Comparison of ENCODE assay signal across 8 cellular contexts in the genomic region with DNA sequence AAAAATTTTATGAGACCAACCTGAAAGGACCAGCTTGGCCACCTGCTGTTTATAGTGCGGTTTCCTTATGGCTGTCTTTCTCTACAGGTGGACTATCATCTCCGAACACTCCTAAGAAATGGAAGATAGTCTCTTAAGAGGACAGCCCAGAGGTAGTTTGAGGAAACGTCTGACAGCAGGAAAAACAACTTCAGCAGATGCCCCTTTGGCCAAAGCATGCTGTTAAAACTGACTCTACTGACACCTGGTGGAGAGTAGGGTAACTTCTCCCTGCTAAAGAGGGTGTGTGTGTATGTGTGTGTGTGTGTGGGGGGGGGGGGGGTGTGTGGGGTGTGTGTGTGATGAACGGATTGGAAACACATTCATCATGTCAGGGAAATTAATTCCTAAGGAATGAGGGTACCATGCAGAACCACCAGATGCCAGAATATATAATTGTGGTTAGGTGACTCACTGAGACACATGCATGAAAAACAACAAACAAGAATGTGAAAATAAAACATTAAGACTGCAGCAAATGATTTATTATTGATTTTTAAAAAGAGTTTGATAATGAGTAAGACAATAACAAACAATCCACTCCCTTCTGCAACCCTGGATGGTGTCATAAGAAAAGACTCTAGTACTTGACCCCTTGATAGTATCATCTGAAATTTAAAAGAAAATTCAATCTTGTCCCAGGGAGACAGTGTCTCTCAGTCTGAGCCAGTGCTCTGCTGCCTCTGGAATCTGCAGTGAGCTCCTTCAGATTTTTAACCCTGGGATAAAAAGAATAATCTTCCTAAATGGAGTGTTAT.
DNase-seq lines count a peak whose midpoint lies in the region; ATAC-seq and TF ChIP-seq lines count a peak whose summit lies in the region.

No MANE protein-coding gene starts in this region.

- H3K4me3 ChIP-seq in DOHH2 (ENCODE audit: low read length), result no peak overlapping the region
- H3K4me3 ChIP-seq in trophoblast cell (ENCODE audit: low read depth, low read length), result no peak overlapping the region
- H3K4me3 ChIP-seq in effector memory CD4-positive, alpha-beta T cell (ENCODE audit: insufficient read depth, low read depth, low read length, poor library complexity, severe bottlenecking), result no peak overlapping the region

- H4K20me1 ChIP-seq in DOHH2 (ENCODE audit: control insufficient read depth, insufficient read depth, low read depth, low read length), result no peaks in the 10 kb centered on the region

- no peak overlapping the region for H3K9ac ChIP-seq in trophoblast cell (ENCODE audit: low read length)

- ATAC-seq in GM19328 (IDR thresholded peaks at IDR 0.05; ENCODE audit: unreplicated experiment) (peak; percentile 87), HG03196 (IDR thresholded peaks at IDR 0.05; ENCODE audit: unreplicated experiment) (peak; percentile 89)
- ATAC-seq in activated naive CD4-positive, alpha-beta T cell treated with anti-CD3 and anti-CD28 coated beads, Interleukin-2, amount 50 U/mL, for 72 hours, result peak; percentile 69 to 73

- H3K27ac ChIP-seq in DOHH2 (ENCODE audit: low read depth, low read length) (no peak overlapping the region), trophoblast cell (ENCODE audit: low read depth, low read length) (peak overlapping the region; percentile 52)
- H3K27ac ChIP-seq in effector memory CD4-positive, alpha-beta T cell (ENCODE audit: insufficient read depth, low read length, poor library complexity, severe bottlenecking), result no peak overlapping the region

- H3K4ac ChIP-seq in trophoblast cell (ENCODE audit: low read depth, low read length), result no peak overlapping the region

- no peak overlapping the region for H2BK12ac ChIP-seq in trophoblast cell (ENCODE audit: low read length)

- no peak overlapping the region for H3K27ac Mint-ChIP-seq in activated naive CD4-positive, alpha-beta T cell treated with anti-CD3 and anti-CD28 coated beads, Interleukin-2, amount 50 U/mL, for 72 hours

- H3K36me3 Mint-ChIP-seq in activated naive CD4-positive, alpha-beta T cell treated with anti-CD3 and anti-CD28 coated beads, Interleukin-2, amount 50 U/mL, for 72 hours, result no peaks in the 10 kb centered on the region

- no peak overlapping the region for H4K8ac ChIP-seq in trophoblast cell (ENCODE audit: low read depth, low read length)

- H3K18ac ChIP-seq in trophoblast cell (ENCODE audit: low read length), result no peak overlapping the region

- DNase-seq in NCI-H460 (ENCODE audit: extremely low read depth, low read depth) (peak; percentile 57), head of caudate nucleus (peak in 30 of 42 donors; percentile 21 to 84 (median 54)), trophoblast cell (peak; percentile 19 to 78)
- DNase-seq in activated naive CD4-positive, alpha-beta T cell treated with anti-CD3 and anti-CD28 coated beads, Interleukin-2, amount 50 U/mL, for 72 hours (ENCODE audit: low spot score in 2 of 2), result peak in 1 of 2 donors; percentile 45
- no peak for DNase-seq in effector memory CD4-positive, alpha-beta T cell

- H3K4me1 ChIP-seq in DOHH2 (ENCODE audit: control insufficient read depth, low read length) (no peaks in the 10 kb centered on the region), trophoblast cell (ENCODE audit: control insufficient read depth in 1 of 2, insufficient read depth in 2 of 2, low read length in 2 of 2) (peaks cover 9 to 10% of the 10 kb centered on the region in 2 experiments)
- H3K4me1 ChIP-seq in effector memory CD4-positive, alpha-beta T cell (ENCODE audit: control insufficient read depth, insufficient read depth, low read length, poor library complexity, severe bottlenecking), result no peaks in the 10 kb centered on the region

- H3K9me2 ChIP-seq in DOHH2 (replicated peaks; ENCODE audit: control insufficient read depth, low read length), result no peaks in the 10 kb centered on the region

- intact Hi-C loops in head of caudate nucleus (cut with DNase I), result loop anchor here (5.0 kb wide), 1 partner anchor 56 kb away; no protein-coding TSS in a partner anchor

- no peaks in the 10 kb centered on the region for H3F3A ChIP-seq in DOHH2 (ENCODE audit: control insufficient read depth, insufficient read depth)

- H2AFZ ChIP-seq in trophoblast cell (ENCODE audit: insufficient read depth, low read length, poor library complexity), result no peak overlapping the region

- H3K23ac ChIP-seq in trophoblast cell (ENCODE audit: low read length), result no peak overlapping the region

- TF ChIP-seq CTCF in DOHH2 (IDR thresholded peaks at IDR 0.05; ENCODE audit: low read depth, low read length, poor library complexity, severe bottlenecking), result peak; percentile 80

- H3K14ac ChIP-seq in trophoblast cell (ENCODE audit: low read length), result no peak overlapping the region

- H3K9me3 Mint-ChIP-seq in activated naive CD4-positive, alpha-beta T cell treated with anti-CD3 and anti-CD28 coated beads, Interleukin-2, amount 50 U/mL, for 72 hours, result no peaks in the 10 kb centered on the region

- H2BK120ac ChIP-seq in trophoblast cell (ENCODE audit: insufficient read depth, low read length, poor library complexity), result no peak overlapping the region

- H3K36me3 ChIP-seq in DOHH2 (ENCODE audit: control insufficient read depth, low read length) (no peaks in the 10 kb centered on the region), trophoblast cell (ENCODE audit: control insufficient read depth in 1 of 2, insufficient read depth in 2 of 2, low read length in 2 of 2) (peaks cover 0 to 3% of the 10 kb centered on the region in 2 experiments)
- H3K36me3 ChIP-seq in effector memory CD4-positive, alpha-beta T cell (ENCODE audit: control insufficient read depth, insufficient read depth, low read length), result no peaks in the 10 kb centered on the region

- WGBS in trophoblast cell (ENCODE audit: extremely low coverage, insufficient coverage, insufficient read length), result no CpG with 5 or more reads among the region's 4 CpGs

- H3K4me2 ChIP-seq in DOHH2 (ENCODE audit: low read length) (no peak overlapping the region), trophoblast cell (ENCODE audit: low read length) (no peak overlapping the region)

- no peaks in the 10 kb centered on the region for H3K9me3 ChIP-seq in DOHH2 (ENCODE audit: control insufficient read depth, insufficient read depth, low read length)
- H3K9me3 ChIP-seq in trophoblast cell (ENCODE audit: insufficient read depth, low read depth, low read length), result no peaks in the 10 kb centered on the region
- H3K9me3 ChIP-seq in effector memory CD4-positive, alpha-beta T cell (ENCODE audit: control insufficient read depth, low read length), result no peaks in the 10 kb centered on the region

- H4K12ac ChIP-seq in trophoblast cell (ENCODE audit: low read depth, low read length), result no peak overlapping the region

- H3K79me2 ChIP-seq in DOHH2 (ENCODE audit: control insufficient read depth, low read length) (no peaks in the 10 kb centered on the region), trophoblast cell (ENCODE audit: control insufficient read depth, insufficient read depth, low read length, poor library complexity) (peaks cover 2% of the 10 kb centered on the region)

- peaks cover 8% of the 10 kb centered on the region for H3K79me1 ChIP-seq in trophoblast cell (ENCODE audit: low read length)

- no peak overlapping the region for H2BK5ac ChIP-seq in trophoblast cell (ENCODE audit: low read depth, low read length, poor library complexity)

- H3K27me3 ChIP-seq in DOHH2 (ENCODE audit: control insufficient read depth, low read length), result no peaks in the 10 kb centered on the region
- no peaks in the 10 kb centered on the region for H3K27me3 ChIP-seq in trophoblast cell (ENCODE audit: insufficient read depth, low read length)
- H3K27me3 ChIP-seq in effector memory CD4-positive, alpha-beta T cell (replicated peaks; ENCODE audit: control insufficient read depth, insufficient read depth, low read length, poor library complexity, severe bottlenecking), result no peaks in the 10 kb centered on the region

- H4K91ac ChIP-seq in trophoblast cell (ENCODE audit: low read depth, low read length), result no peak overlapping the region

- no peak overlapping the region for H2AK5ac ChIP-seq in trophoblast cell (ENCODE audit: low read length)

Comparison
In these comparisons a context has a peak if more than half of its experiments do, and no peak if none do; other contexts are left out.
1. DNase-seq: peak in NCI-H460 (single experiment), head of caudate nucleus (30 of 42) and trophoblast cell (2 of 2); none in effector memory CD4-positive, alpha-beta T cell (0 of 3).
2. Peak in every context shown above with its lines, with median percentiles within 50 percentile points of each other: ATAC-seq.